ENCODE assay signal across 9 cellular contexts in the genomic region with DNA sequence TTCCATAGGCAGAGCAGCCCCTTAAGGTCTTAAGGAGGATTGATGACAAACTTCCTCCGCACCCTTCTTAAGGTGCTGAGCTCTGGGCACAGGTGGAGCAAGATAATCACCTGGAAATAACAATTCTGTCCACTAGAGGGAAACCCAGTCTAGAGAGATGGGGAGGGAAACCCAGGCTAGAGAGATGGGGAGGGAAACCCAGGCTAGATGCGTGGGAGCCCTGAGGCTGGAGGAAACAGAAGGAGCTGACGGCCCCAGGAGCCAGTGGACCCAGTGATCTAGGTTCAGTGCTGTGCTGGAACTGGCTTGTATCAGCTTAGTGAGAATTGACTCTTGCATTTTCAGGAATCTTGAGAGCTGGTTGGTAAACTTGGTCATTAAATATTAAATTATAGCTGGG. TPM values are rescaled to one million over a fixed set of nuclear protein-coding genes. Genes with fewer than 3 reads are reported as not detected.
DNase-seq lines count a peak whose midpoint lies in the region; ATAC-seq and TF ChIP-seq lines count a peak whose summit lies in the region.
"Had no signal": no experiment of that assay in that cellular context is flagged by ENCODE, and none has a peak within 500 bp of the region (broad histone marks: within the 10 kb centered on the region; RNA-seq: fewer than 3 reads in every experiment).

No MANE protein-coding gene starts in this region.

- peaks cover 30% of the 10 kb centered on the region for H3K4me1 Mint-ChIP-seq in WTC11

- H3K27ac Mint-ChIP-seq in WTC11 = no peak overlapping the region

- no peaks in the 10 kb centered on the region for H3K9me3 Mint-ChIP-seq in WTC11
- H3K9me3 Mint-ChIP-seq: IgD-negative memory B cell had no signal

- peak; percentile 78 for ATAC-seq in WTC11
- ATAC-seq in stimulated activated naive CD8-positive, alpha-beta T cell treated with anti-CD3 and anti-CD28 coated beads, Interleukin-15, Interleukin-2, amounts not matched to agents 100 U/mL and 50 U/mL, for 24 hours = peak; percentile 92

- DNase-seq in DMS 273 treated with DMSO at 0.1 percent for 48 hours (lab: John Stamatoyannopoulos, UW) (peak; percentile 100), HEK293T (ENCODE audit: extremely low spot score) (peak; percentile 74), NCI-H2196 treated with DMSO at 0.1 percent for 48 hours (lab: John Stamatoyannopoulos, UW; ENCODE audit: unreplicated experiment) (peak; percentile 46), WTC11 (ENCODE audit: low spot score) (peak; percentile 61), dermis blood vessel endothelial cell (peak; percentile 75), medulla oblongata (ENCODE audit: extremely low spot score) (peak; percentile 82), posterior vena cava (ENCODE audit: low spot score) (no peak)
- DNase-seq in stimulated activated naive CD8-positive, alpha-beta T cell treated with anti-CD3 and anti-CD28 coated beads, Interleukin-15, Interleukin-2, amounts not matched to agents 100 U/mL and 50 U/mL, for 24 hours = peak; percentile 51

- intact Hi-C loops in posterior vena cava (cut with DNase I) = no loop called here

- H3K27me3 Mint-ChIP-seq in WTC11 (ENCODE audit: low read depth) = peaks cover 6% of the 10 kb centered on the region; the same call in 1 of the 2 replicates
- H3K27me3 Mint-ChIP-seq: IgD-negative memory B cell had no signal

- TF ChIP-seq CTCF in WTC11 (IDR thresholded peaks at IDR 0.05) = peak; percentile 54; the same call in 1 of the 2 replicates

- H3K36me3 Mint-ChIP-seq in WTC11 = no peaks in the 10 kb centered on the region
- H3K36me3 Mint-ChIP-seq: IgD-negative memory B cell had no signal

- CTCF ChIA-PET in HEK293T (lab: Yijun Ruan, JAX) (interaction anchor here (0.6 to 3.6 kb wide), 33 partner anchors 8 to 605 kb away, joined by 3 to 58 read pairs (median 4); a partner anchor contains a TSS), WTC11 (lab: Charles Lee) (interaction anchor here (0.5 to 5.9 kb wide), 64 partner anchors 8 to 419 kb away, joined by 3 to 144 read pairs (median 5); a partner anchor contains a TSS)

- POLR2A ChIA-PET in HEK293T (lab: Yijun Ruan, JAX) = interaction anchor here (0.7 to 1.1 kb wide), 3 partner anchors 36 to 121 kb away, joined by 3 to 5 read pairs (median 3); a partner anchor contains a TSS
- POLR2A ChIA-PET in WTC11 (lab: Charles Lee) = interaction anchor here (0.6 to 2.8 kb wide), 6 partner anchors 18 to 120 kb away, joined by 3 to 19 read pairs (median 4); a partner anchor contains a TSS

- no peak overlapping the region for H3K4me3 Mint-ChIP-seq in WTC11
- H3K4me3 Mint-ChIP-seq: IgD-negative memory B cell had no signal

TF ChIP-seq in HEK293T, 16 proteins besides CTCF, POLR2A, EP300 and RAD21:
- TF ChIP-seq LEF1 (IDR thresholded peaks at IDR 0.05; ENCODE audit: borderline replicate concordance) (no peak), CTBP1 (IDR thresholded peaks at IDR 0.05; ENCODE audit: borderline replicate concordance) (no peak), BHLHE40 (IDR thresholded peaks at IDR 0.05; ENCODE audit: borderline replicate concordance) (no peak)

TF ChIP-seq in WTC11, 78 proteins besides CTCF, POLR2A, EP300 and RAD21 (continues in another document):
- TF ChIP-seq TEAD4 (CRISPR knock-in tag; IDR thresholded peaks at IDR 0.05) (no peak), ZBTB21 (CRISPR knock-in tag; IDR thresholded peaks at IDR 0.05; ENCODE audit: borderline replicate concordance) (no peak), NFE2L1 (CRISPR knock-in tag; IDR thresholded peaks at IDR 0.05) (no peak), NR2C2 (CRISPR knock-in tag; IDR thresholded peaks at IDR 0.05) (no peak), ZNF263 (CRISPR knock-in tag; IDR thresholded peaks at IDR 0.05; ENCODE audit: low read depth) (no peak), TP53 (CRISPR knock-in tag; IDR thresholded peaks at IDR 0.05) (no peak)
- TF ChIP-seq, protein P1, sequence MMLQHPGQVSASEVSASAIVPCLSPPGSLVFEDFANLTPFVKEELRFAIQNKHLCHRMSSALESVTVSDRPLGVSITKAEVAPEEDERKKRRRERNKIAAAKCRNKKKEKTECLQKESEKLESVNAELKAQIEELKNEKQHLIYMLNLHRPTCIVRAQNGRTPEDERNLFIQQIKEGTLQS (CRISPR knock-in tag; conservative IDR thresholded peaks at IDR 0.05) = no peak
- TF ChIP-seq, protein P2, sequence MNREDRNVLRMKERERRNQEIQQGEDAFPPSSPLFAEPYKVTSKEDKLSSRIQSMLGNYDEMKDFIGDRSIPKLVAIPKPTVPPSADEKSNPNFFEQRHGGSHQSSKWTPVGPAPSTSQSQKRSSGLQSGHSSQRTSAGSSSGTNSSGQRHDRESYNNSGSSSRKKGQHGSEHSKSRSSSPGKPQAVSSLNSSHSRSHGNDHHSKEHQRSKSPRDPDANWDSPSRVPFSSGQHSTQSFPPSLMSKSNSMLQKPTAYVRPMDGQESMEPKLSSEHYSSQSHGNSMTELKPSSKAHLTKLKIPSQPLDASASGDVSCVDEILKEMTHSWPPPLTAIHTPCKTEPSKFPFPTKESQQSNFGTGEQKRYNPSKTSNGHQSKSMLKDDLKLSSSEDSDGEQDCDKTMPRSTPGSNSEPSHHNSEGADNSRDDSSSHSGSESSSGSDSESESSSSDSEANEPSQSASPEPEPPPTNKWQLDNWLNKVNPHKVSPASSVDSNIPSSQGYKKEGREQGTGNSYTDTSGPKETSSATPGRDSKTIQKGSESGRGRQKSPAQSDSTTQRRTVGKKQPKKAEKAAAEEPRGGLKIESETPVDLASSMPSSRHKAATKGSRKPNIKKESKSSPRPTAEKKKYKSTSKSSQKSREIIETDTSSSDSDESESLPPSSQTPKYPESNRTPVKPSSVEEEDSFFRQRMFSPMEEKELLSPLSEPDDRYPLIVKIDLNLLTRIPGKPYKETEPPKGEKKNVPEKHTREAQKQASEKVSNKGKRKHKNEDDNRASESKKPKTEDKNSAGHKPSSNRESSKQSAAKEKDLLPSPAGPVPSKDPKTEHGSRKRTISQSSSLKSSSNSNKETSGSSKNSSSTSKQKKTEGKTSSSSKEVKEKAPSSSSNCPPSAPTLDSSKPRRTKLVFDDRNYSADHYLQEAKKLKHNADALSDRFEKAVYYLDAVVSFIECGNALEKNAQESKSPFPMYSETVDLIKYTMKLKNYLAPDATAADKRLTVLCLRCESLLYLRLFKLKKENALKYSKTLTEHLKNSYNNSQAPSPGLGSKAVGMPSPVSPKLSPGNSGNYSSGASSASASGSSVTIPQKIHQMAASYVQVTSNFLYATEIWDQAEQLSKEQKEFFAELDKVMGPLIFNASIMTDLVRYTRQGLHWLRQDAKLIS (CRISPR knock-in tag; IDR thresholded peaks at IDR 0.05; ENCODE audit: borderline replicate concordance) = no peak
- TF ChIP-seq, protein P3, sequence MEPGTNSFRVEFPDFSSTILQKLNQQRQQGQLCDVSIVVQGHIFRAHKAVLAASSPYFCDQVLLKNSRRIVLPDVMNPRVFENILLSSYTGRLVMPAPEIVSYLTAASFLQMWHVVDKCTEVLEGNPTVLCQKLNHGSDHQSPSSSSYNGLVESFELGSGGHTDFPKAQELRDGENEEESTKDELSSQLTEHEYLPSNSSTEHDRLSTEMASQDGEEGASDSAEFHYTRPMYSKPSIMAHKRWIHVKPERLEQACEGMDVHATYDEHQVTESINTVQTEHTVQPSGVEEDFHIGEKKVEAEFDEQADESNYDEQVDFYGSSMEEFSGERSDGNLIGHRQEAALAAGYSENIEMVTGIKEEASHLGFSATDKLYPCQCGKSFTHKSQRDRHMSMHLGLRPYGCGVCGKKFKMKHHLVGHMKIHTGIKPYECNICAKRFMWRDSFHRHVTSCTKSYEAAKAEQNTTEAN (CRISPR knock-in tag; IDR thresholded peaks at IDR 0.05) = no peak
- TF ChIP-seq, protein P4, sequence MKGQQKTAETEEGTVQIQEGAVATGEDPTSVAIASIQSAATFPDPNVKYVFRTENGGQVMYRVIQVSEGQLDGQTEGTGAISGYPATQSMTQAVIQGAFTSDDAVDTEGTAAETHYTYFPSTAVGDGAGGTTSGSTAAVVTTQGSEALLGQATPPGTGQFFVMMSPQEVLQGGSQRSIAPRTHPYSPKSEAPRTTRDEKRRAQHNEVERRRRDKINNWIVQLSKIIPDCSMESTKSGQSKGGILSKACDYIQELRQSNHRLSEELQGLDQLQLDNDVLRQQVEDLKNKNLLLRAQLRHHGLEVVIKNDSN (CRISPR knock-in tag; IDR thresholded peaks at IDR 0.05) = no peak
- TF ChIP-seq, protein P5, sequence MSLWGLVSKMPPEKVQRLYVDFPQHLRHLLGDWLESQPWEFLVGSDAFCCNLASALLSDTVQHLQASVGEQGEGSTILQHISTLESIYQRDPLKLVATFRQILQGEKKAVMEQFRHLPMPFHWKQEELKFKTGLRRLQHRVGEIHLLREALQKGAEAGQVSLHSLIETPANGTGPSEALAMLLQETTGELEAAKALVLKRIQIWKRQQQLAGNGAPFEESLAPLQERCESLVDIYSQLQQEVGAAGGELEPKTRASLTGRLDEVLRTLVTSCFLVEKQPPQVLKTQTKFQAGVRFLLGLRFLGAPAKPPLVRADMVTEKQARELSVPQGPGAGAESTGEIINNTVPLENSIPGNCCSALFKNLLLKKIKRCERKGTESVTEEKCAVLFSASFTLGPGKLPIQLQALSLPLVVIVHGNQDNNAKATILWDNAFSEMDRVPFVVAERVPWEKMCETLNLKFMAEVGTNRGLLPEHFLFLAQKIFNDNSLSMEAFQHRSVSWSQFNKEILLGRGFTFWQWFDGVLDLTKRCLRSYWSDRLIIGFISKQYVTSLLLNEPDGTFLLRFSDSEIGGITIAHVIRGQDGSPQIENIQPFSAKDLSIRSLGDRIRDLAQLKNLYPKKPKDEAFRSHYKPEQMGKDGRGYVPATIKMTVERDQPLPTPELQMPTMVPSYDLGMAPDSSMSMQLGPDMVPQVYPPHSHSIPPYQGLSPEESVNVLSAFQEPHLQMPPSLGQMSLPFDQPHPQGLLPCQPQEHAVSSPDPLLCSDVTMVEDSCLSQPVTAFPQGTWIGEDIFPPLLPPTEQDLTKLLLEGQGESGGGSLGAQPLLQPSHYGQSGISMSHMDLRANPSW (CRISPR knock-in tag; conservative IDR thresholded peaks at IDR 0.05; ENCODE audit: low read depth) = no peak
- TF ChIP-seq, protein P6, sequence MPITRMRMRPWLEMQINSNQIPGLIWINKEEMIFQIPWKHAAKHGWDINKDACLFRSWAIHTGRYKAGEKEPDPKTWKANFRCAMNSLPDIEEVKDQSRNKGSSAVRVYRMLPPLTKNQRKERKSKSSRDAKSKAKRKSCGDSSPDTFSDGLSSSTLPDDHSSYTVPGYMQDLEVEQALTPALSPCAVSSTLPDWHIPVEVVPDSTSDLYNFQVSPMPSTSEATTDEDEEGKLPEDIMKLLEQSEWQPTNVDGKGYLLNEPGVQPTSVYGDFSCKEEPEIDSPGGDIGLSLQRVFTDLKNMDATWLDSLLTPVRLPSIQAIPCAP (CRISPR knock-in tag; IDR thresholded peaks at IDR 0.05) = no peak

RNA-seq across cellular contexts. Expression of a gene that starts 17.8 kb away (rescaled TPM):
- total RNA-seq in WTC11 (2021) (31.0 to 32.6 TPM (median 32.2 TPM) in 3 replicates), dermis blood vessel endothelial cell (0.17 and 0.28 TPM in 2 replicates), posterior vena cava (under 1 TPM; 0.14 to 0.51 TPM)

RNA-seq across cellular contexts. Expression of a gene that starts 35.4 kb away (rescaled TPM):
- total RNA-seq in WTC11 (2021) = 11.5 to 14.0 TPM (median 12.9 TPM) in 3 replicates
- 0.42 TPM in 1 of 2 replicates, not detected in the other for total RNA-seq in dermis blood vessel endothelial cell
- total RNA-seq in posterior vena cava = 1 to 10 TPM in 1 of 2 donors, under 1 TPM in 1; 0.69 to 1.4 TPM

RNA-seq across cellular contexts. Expression of a gene that starts 36.2 kb away (rescaled TPM):
- total RNA-seq in WTC11 (2021) = 26.3 to 31.4 TPM (median 27.3 TPM) in 3 replicates
- 17.3 and 19.4 TPM in 2 replicates for total RNA-seq in dermis blood vessel endothelial cell
- 10 to 100 TPM; 15.1 to 15.8 TPM for total RNA-seq in posterior vena cava

Comparison
In these comparisons a context has a peak if more than half of its experiments do, and no peak if none do; other contexts are left out.
1. RNA of a gene that starts 17.8 kb away (total RNA-seq): 31.0 to 32.6 TPM in WTC11; 0.14 to 0.51 TPM in posterior vena cava and 0.17 to 0.28 TPM in dermis blood vessel endothelial cell; every median in the first group is over 10 times any median in the second.